Comparison of ENCODE assay signal across 17 cellular contexts in the genomic region with DNA sequence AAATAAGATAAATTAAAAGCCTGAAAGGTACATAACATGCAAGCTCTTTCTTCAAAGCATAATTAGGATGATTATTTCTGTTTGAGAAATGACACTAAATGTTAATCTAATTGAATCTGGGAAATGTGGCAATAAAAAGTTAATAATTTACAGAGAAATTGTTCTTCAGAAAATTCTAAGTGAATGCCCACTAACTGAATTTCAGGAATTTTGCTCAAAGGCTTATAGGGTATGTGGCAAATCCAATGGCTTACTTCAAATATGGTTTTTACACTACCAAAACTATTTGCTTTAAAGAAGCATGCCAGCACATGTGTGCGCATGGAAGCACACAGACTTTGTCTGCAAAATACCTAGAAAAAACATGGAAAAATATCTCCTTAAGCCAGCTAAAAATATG.
DNase-seq lines count a peak whose midpoint lies in the region; TF ChIP-seq lines count a peak whose summit lies in the region.
"Had no signal": no experiment of that assay in that cellular context is flagged by ENCODE, and none has a peak within 500 bp of the region (broad histone marks: within the 10 kb centered on the region; RNA-seq: fewer than 3 reads in every experiment).

No MANE protein-coding gene starts in this region.

- peaks cover 6% of the 10 kb centered on the region for H3K27me3 Mint-ChIP-seq in activated CD4-positive, alpha-beta memory T cell treated with anti-CD3 and anti-CD28 coated beads, Interleukin-2, amount 10 ng/mL, durations not matched to agents 7 days and 5 days

- no peaks in the 10 kb centered on the region for H3K27me3 ChIP-seq in muscle layer of duodenum (ENCODE audit: low read depth, low read length)
- H3K27me3 ChIP-seq: BLaER1 treated with 17β-estradiol and CSF1 and Interleukin-3, amounts not matched to agents 10 nM and 100 nM had no signal

- H3K27ac Mint-ChIP-seq in activated CD4-positive, alpha-beta memory T cell treated with anti-CD3 and anti-CD28 coated beads, Interleukin-2, amount 10 ng/mL, durations not matched to agents 7 days and 5 days = no peak overlapping the region
- H3K27ac Mint-ChIP-seq: B cell; CD8-positive, alpha-beta T cell; H9 had no signal

- H3K9me3 Mint-ChIP-seq in activated CD4-positive, alpha-beta memory T cell treated with anti-CD3 and anti-CD28 coated beads, Interleukin-2, amount 10 ng/mL, durations not matched to agents 7 days and 5 days = no peaks in the 10 kb centered on the region
- H3K9me3 Mint-ChIP-seq: CD8-positive, alpha-beta T cell; H9 had no signal

- no peaks in the 10 kb centered on the region for H3K36me3 ChIP-seq in muscle layer of duodenum (ENCODE audit: control insufficient read depth in 1 of 2, insufficient read depth in 2 of 2, low read length in 2 of 2)
- H3K36me3 ChIP-seq: BLaER1 treated with 17β-estradiol and CSF1 and Interleukin-3, amounts not matched to agents 10 nM and 100 nM had no signal

- no peaks in the 10 kb centered on the region for H3K9me3 ChIP-seq in muscle layer of duodenum (ENCODE audit: control insufficient read depth in 1 of 2, low read length in 2 of 2)
- H3K9me3 ChIP-seq: BLaER1 treated with 17β-estradiol and CSF1 and Interleukin-3, amounts not matched to agents 10 nM and 100 nM had no signal

- H3K27ac ChIP-seq in muscle layer of duodenum (ENCODE audit: low read length) (peak overlapping the region; percentile 40), RWPE1 (no peak overlapping the region)
- H3K27ac ChIP-seq: BLaER1 treated with 17β-estradiol and CSF1 and Interleukin-3, amounts not matched to agents 10 nM and 100 nM had no signal

- no peak for TF ChIP-seq CTCF in RWPE1 (conservative IDR thresholded peaks at IDR 0.05; ENCODE audit: low read depth)

- H3K4me1 Mint-ChIP-seq in activated CD4-positive, alpha-beta memory T cell treated with anti-CD3 and anti-CD28 coated beads, Interleukin-2, amount 10 ng/mL, durations not matched to agents 7 days and 5 days = no peaks in the 10 kb centered on the region
- H3K4me1 Mint-ChIP-seq: B cell, H9 had no signal

- POLR2A ChIA-PET in activated CD4-positive, alpha-beta memory T cell treated with anti-CD3 and anti-CD28 coated beads, Interleukin-2, amount 10 ng/mL, durations not matched to agents 7 days and 5 days (lab: Charles Lee) = no interaction called here
- POLR2A ChIA-PET in RWPE1 (lab: Yijun Ruan, JAX; ENCODE audit: low non-redundant PET) = no interaction called here

- DNase-seq in glomerular visceral epithelial cell (ENCODE audit: extremely low spot score) (peak; percentile 22), left kidney (ENCODE audit: low read depth, low spot score) (peak; percentile 10), AML-193 (lab: John Stamatoyannopoulos, UW) (no peak), hippocampal formation (lab: John Stamatoyannopoulos, UW) (no peak), RWPE1 (ENCODE audit: low spot score) (no peak)
- no peak for DNase-seq in activated CD4-positive, alpha-beta memory T cell treated with anti-CD3 and anti-CD28 coated beads, Interleukin-2, amount 10 ng/mL, durations not matched to agents 7 days and 5 days
- DNase-seq: 8988T; Calu3; CD8-positive, alpha-beta T cell; DMS53; DND-41; EL; H9 had no signal

- no peak overlapping the region for H3K4me3 ChIP-seq in muscle layer of duodenum (ENCODE audit: low read depth in 1 of 2, low read length in 2 of 2)
- H3K4me3 ChIP-seq: BLaER1 treated with 17β-estradiol and CSF1 and Interleukin-3, amounts not matched to agents 10 nM and 100 nM; GM12878 had no signal

- no peak overlapping the region for H3K4me3 Mint-ChIP-seq in activated CD4-positive, alpha-beta memory T cell treated with anti-CD3 and anti-CD28 coated beads, Interleukin-2, amount 10 ng/mL, durations not matched to agents 7 days and 5 days
- H3K4me3 Mint-ChIP-seq: B cell; CD8-positive, alpha-beta T cell; H9 had no signal

- H3K36me3 Mint-ChIP-seq in activated CD4-positive, alpha-beta memory T cell treated with anti-CD3 and anti-CD28 coated beads, Interleukin-2, amount 10 ng/mL, durations not matched to agents 7 days and 5 days (ENCODE audit: low read depth) = no peaks in the 10 kb centered on the region
- H3K36me3 Mint-ChIP-seq: CD8-positive, alpha-beta T cell had no signal

- CTCF ChIA-PET in activated CD4-positive, alpha-beta memory T cell treated with anti-CD3 and anti-CD28 coated beads, Interleukin-2, amount 10 ng/mL, durations not matched to agents 7 days and 5 days (lab: Charles Lee) = interaction anchor here (0.5 kb wide), 1 partner anchor 1432 kb away, joined by 3 read pairs; no protein-coding TSS in a partner anchor
- CTCF ChIA-PET in RWPE1 (lab: Yijun Ruan, JAX) = interaction anchor here (0.6 kb wide), 1 partner anchor 1733 kb away, joined by 4 read pairs; no protein-coding TSS in a partner anchor

- H3K4me1 ChIP-seq in muscle layer of duodenum (ENCODE audit: control insufficient read depth in 1 of 2, insufficient read depth in 2 of 2, low read length in 2 of 2) = no peaks in the 10 kb centered on the region
- H3K4me1 ChIP-seq: BLaER1 treated with 17β-estradiol and CSF1 and Interleukin-3, amounts not matched to agents 10 nM and 100 nM had no signal

Comparison
In these comparisons a context has a peak if more than half of its experiments do, and no peak if none do; other contexts are left out.
1. DNase-seq: peak in glomerular visceral epithelial cell (single experiment) and left kidney (single experiment); none in AML-193 (0 of 2), hippocampal formation (0 of 2), activated CD4-positive, alpha-beta memory T cell treated with anti-CD3 and anti-CD28 coated beads, Interleukin-2, amount 10 ng/mL, durations not matched to agents 7 days and 5 days (single experiment) and RWPE1 (single experiment).